In the genomic region with DNA sequence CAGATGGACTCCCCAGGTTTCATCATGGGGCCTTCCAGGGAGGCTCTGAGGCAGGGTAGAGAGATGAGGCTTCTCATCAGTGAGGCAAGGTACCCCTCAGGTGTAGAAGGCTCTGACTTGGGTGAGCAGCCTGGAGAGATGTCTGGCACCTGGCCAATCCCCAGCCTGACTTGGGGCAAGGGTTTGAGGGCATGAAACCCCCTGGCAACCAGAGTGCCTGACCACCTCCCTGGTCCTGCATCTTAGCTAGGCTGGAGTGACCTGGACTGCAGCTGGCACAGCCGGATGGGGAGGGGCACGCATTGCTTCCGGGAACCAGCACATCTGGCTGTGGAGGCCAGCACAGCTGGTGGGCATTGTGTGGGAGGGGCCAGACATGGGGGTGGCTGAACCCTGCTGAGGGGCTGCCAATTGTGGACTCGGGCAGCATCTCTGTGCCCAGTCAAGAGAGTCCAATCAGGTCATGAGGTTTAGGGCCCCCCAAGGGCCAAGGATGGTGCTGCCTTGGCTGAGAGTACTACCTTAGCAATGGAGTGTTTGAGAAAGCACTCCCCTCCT, we compare ENCODE assay signal across 8 cellular contexts. TPM values are rescaled to one million over a fixed set of nuclear protein-coding genes. Genes with fewer than 3 reads are reported as not detected.
DNase-seq lines count a peak whose midpoint lies in the region; ATAC-seq and TF ChIP-seq lines count a peak whose summit lies in the region.

No MANE protein-coding gene starts in this region.

- H3K4me3 ChIP-seq in PC-3 (ENCODE audit: low read length) (peak overlapping the region; percentile 73; the same call in 1 of the 2 replicates), fibroblast of pulmonary artery (replicated peaks; ENCODE audit: low read depth, low read length) (peak overlapping the region; percentile 86)

- no peaks in the 10 kb centered on the region for H3K36me3 ChIP-seq in PC-3 (ENCODE audit: low read depth, low read length)

- peak overlapping the region; percentile 60 for H3K4me3 Mint-ChIP-seq in CD4-positive, alpha-beta T cell
- H3K4me3 Mint-ChIP-seq in osteocyte (ENCODE audit: unreplicated experiment) = peak overlapping the region; percentile 70

- no peaks in the 10 kb centered on the region for H3K36me3 Mint-ChIP-seq in CD4-positive, alpha-beta T cell (ENCODE audit: low read depth)
- peaks cover 3% of the 10 kb centered on the region for H3K36me3 Mint-ChIP-seq in osteocyte (ENCODE audit: unreplicated experiment)

- H3K79me2 ChIP-seq in PC-3 (ENCODE audit: low read length) = 0 out of 2 replicates have a peak, but pooled peaks cover 8% of the 10 kb centered on the region

- no peaks in the 10 kb centered on the region for H3K27me3 Mint-ChIP-seq in CD4-positive, alpha-beta T cell
- H3K27me3 Mint-ChIP-seq in osteocyte (ENCODE audit: unreplicated experiment) = no peaks in the 10 kb centered on the region

- TF ChIP-seq CTCF in CD4-positive, alpha-beta T cell (IDR thresholded peaks at IDR 0.05) = no peak
- no peak for TF ChIP-seq CTCF in PC-3 (conservative IDR thresholded peaks at IDR 0.05; ENCODE audit: low read depth, low read length)
- TF ChIP-seq CTCF in fibroblast of pulmonary artery (IDR thresholded peaks at IDR 0.05; ENCODE audit: low read length, missing control alignments) = no peak
- TF ChIP-seq CTCF in osteocyte (IDR thresholded peaks at IDR 0.05) = no peak

- POLR2A ChIA-PET in CD4-positive, alpha-beta T cell (lab: Charles Lee) = no interaction called here
- POLR2A ChIA-PET in PC-3 (lab: Charles Lee; ENCODE audit: unreplicated experiment) = no interaction called here

- peak overlapping the region; percentile 78; the same call in 1 of the 2 replicates for H3K9ac ChIP-seq in PC-3 (ENCODE audit: low read length)

- H3K9me3 ChIP-seq in CD4-positive, alpha-beta T cell (ENCODE audit: control insufficient read depth, low read length) = no peaks in the 10 kb centered on the region
- no peaks in the 10 kb centered on the region for H3K9me3 ChIP-seq in PC-3 (ENCODE audit: low read length)

- no peaks in the 10 kb centered on the region for H4K20me1 ChIP-seq in PC-3 (ENCODE audit: low read length)

- no peaks in the 10 kb centered on the region for H3F3A ChIP-seq in PC-3 (ENCODE audit: low read length, unreplicated experiment)

- peaks cover 28% of the 10 kb centered on the region for H3K4me1 ChIP-seq in PC-3 (ENCODE audit: insufficient read depth, low read length)

- ATAC-seq in CD4-positive, alpha-beta T cell (ENCODE audit: poor library complexity) = no peak
- no peak for ATAC-seq in PC-3
- ATAC-seq in GM21526 (IDR thresholded peaks at IDR 0.05; ENCODE audit: low FRiP score, unreplicated experiment) = no peak

- peaks cover 23% of the 10 kb centered on the region for H3K4me1 Mint-ChIP-seq in CD4-positive, alpha-beta T cell (ENCODE audit: low read depth)
- H3K4me1 Mint-ChIP-seq in osteocyte (ENCODE audit: unreplicated experiment) = peaks cover 44% of the 10 kb centered on the region

- BruUV-seq in PC-3 (replicated peaks; lab: Mats Ljungman, UMichigan) = no TSS peak

- H3K27me3 ChIP-seq in CD4-positive, alpha-beta T cell (ENCODE audit: control insufficient read depth, insufficient read depth, low read length) = no peaks in the 10 kb centered on the region
- no peaks in the 10 kb centered on the region for H3K27me3 ChIP-seq in PC-3 (ENCODE audit: low read length)

- intact Hi-C loops in CD4-positive, alpha-beta T cell (cut with DNase I, micrococcal nuclease) = no loop called here
- intact Hi-C loops in PC-3 (cut with micrococcal nuclease) = no loop called here

- H3K9me3 Mint-ChIP-seq in CD4-positive, alpha-beta T cell = no peaks in the 10 kb centered on the region
- no peaks in the 10 kb centered on the region for H3K9me3 Mint-ChIP-seq in osteocyte (ENCODE audit: unreplicated experiment)

- no peak overlapping the region for H2AFZ ChIP-seq in PC-3 (ENCODE audit: low read length)

- CTCF ChIA-PET in CD4-positive, alpha-beta T cell (lab: Charles Lee) = no interaction called here
- CTCF ChIA-PET in PC-3 (lab: Charles Lee) = no interaction called here

- DNase-seq in CD4-positive, alpha-beta T cell = no peak
- DNase-seq in PC-3 (no peak), fibroblast of pulmonary artery (ENCODE audit: low read depth) (no peak), osteocyte (ENCODE audit: extremely low spot score, unreplicated experiment) (no peak), GM19240 (ENCODE audit: insufficient read length, low spot score) (no peak), KG1 (lab: John Stamatoyannopoulos, UW) (no peak), NCI-H2227 (lab: John Stamatoyannopoulos, UW; ENCODE audit: unreplicated experiment) (no peak)

- H3K4me2 ChIP-seq in PC-3 (ENCODE audit: low read length) = peak overlapping the region; percentile 93; the same call in 1 of the 2 replicates

- H3K9me2 ChIP-seq in PC-3 (replicated peaks; ENCODE audit: low read length) = no peaks in the 10 kb centered on the region

- no peak overlapping the region for H3K27ac ChIP-seq in CD4-positive, alpha-beta T cell (ENCODE audit: low read depth, low read length)
- no peak overlapping the region for H3K27ac ChIP-seq in PC-3 (ENCODE audit: low read length)

- H3K27ac Mint-ChIP-seq in CD4-positive, alpha-beta T cell = no peak overlapping the region
- H3K27ac Mint-ChIP-seq in osteocyte (ENCODE audit: unreplicated experiment) = peak overlapping the region; percentile 44

RNA-seq across cellular contexts. Expression of gene ZBTB47, which starts 1.9 kb away (rescaled TPM):
- total RNA-seq in CD4-positive, alpha-beta T cell = under 1 TPM; 0.47 to 0.80 TPM
- 9.5 and 10.8 TPM in 2 replicates for total RNA-seq in PC-3 (2014; rRNA removed)
- 26.7 and 29.2 TPM in 2 replicates for total RNA-seq in osteocyte

RNA-seq across cellular contexts. Expression of gene KLHL40, which starts 29.9 kb away (rescaled TPM):
- not detected for total RNA-seq in CD4-positive, alpha-beta T cell
- total RNA-seq in PC-3 (2014; rRNA removed) (not detected in 2 replicates), osteocyte (not detected in 2 replicates)

RNA-seq across cellular contexts. Expression of gene HHATL, which starts 47.2 kb away (rescaled TPM):
- total RNA-seq in CD4-positive, alpha-beta T cell = not detected
- total RNA-seq in PC-3 (2014; rRNA removed) = not detected in 2 replicates
- total RNA-seq in osteocyte = not detected in 2 replicates

RNA-seq across cellular contexts. Expression of gene NKTR, which starts 54.9 kb away (rescaled TPM):
- total RNA-seq in CD4-positive, alpha-beta T cell = 100 to 1,000 TPM; 236 to 249 TPM
- total RNA-seq in PC-3 (2014; rRNA removed) (35.3 and 37.6 TPM in 2 replicates), osteocyte (65.4 and 73.7 TPM in 2 replicates)
